In genomic region chr14:30906752-30907658, GRCh38 we compare ENCODE assay signal across 8 cellular contexts. TPM values are rescaled to one million over a fixed set of nuclear protein-coding genes. Genes with fewer than 3 reads are reported as not detected.
DNase-seq lines count a peak whose midpoint lies in the region; ATAC-seq and TF ChIP-seq lines count a peak whose summit lies in the region.

No MANE protein-coding gene starts in this region.

- H4K20me1 ChIP-seq in OCI-LY3 (ENCODE audit: insufficient read depth, low read length) = no peaks in the 10 kb centered on the region

- TF ChIP-seq CTCF in heart left ventricle (IDR thresholded peaks at IDR 0.05) (peak in 7 of 12 donors; percentile 7 to 36 (median 26)), OCI-LY3 (IDR thresholded peaks at IDR 0.05; ENCODE audit: low read depth, low read length) (peak; percentile 69)

- H3K27me3 ChIP-seq in heart left ventricle = no peaks in the 10 kb centered on the region
- H3K27me3 ChIP-seq in OCI-LY3 (ENCODE audit: low read depth, low read length) = no peaks in the 10 kb centered on the region

- H3K36me3 ChIP-seq in heart left ventricle (peaks cover 0 to 98% (median 65%) of the 10 kb centered on the region in 9 donors), OCI-LY3 (replicated peaks; ENCODE audit: low read depth, low read length) (peaks cover 20% of the 10 kb centered on the region)

- H3K27ac ChIP-seq in heart left ventricle (no peak overlapping the region), OCI-LY3 (ENCODE audit: low read length) (no peak overlapping the region)

- DNase-seq in heart left ventricle (no peak), Right ventricle myocardium inferior (ENCODE audit: missing footprints) (no peak), fibroblast of gingiva (ENCODE audit: low read depth) (peak; percentile 7), superior temporal gyrus (ENCODE audit: extremely low spot score) (peak; percentile 64), NCI-H345 (lab: John Stamatoyannopoulos, UW) (no peak)

- no peak overlapping the region for H3K9ac ChIP-seq in OCI-LY3 (ENCODE audit: low read length)

- H3K9me3 ChIP-seq in heart left ventricle (no peaks in the 10 kb centered on the region), OCI-LY3 (ENCODE audit: insufficient read depth, low read length) (no peaks in the 10 kb centered on the region)

- H3K4me3 ChIP-seq in heart left ventricle (no peak overlapping the region), OCI-LY3 (ENCODE audit: low read length) (no peak overlapping the region)

- ATAC-seq in heart left ventricle (no peak), Right ventricle myocardium inferior (no peak), GM21825 (IDR thresholded peaks at IDR 0.05; ENCODE audit: unreplicated experiment) (no peak), GM18870 (IDR thresholded peaks at IDR 0.05; ENCODE audit: unreplicated experiment) (no peak)

- no peaks in the 10 kb centered on the region for H3K4me1 ChIP-seq in heart left ventricle
- no peaks in the 10 kb centered on the region for H3K4me1 ChIP-seq in OCI-LY3 (ENCODE audit: low read length)

- no peak for TF ChIP-seq POLR2A in heart left ventricle (IDR thresholded peaks at IDR 0.05)

- intact Hi-C loops in heart left ventricle (cut with DNase I) (loop anchor here in 3 of 10 donors (10.0 kb wide), 1 partner anchor 252 kb away; no protein-coding TSS in a partner anchor), Right ventricle myocardium inferior (cut with DNase I) (no loop called here)

- H3K4me2 ChIP-seq in OCI-LY3 (ENCODE audit: low read length) = no peak overlapping the region

- H2AFZ ChIP-seq in OCI-LY3 (ENCODE audit: low read depth, low read length) = no peak overlapping the region

- no peaks in the 10 kb centered on the region for H3K79me2 ChIP-seq in OCI-LY3 (ENCODE audit: low read length)

RNA-seq across cellular contexts. Expression of gene COCH, which starts 32.6 kb away (rescaled TPM):
- total RNA-seq in heart left ventricle = 1 to 10 TPM in 5 of 9 donors, under 1 TPM in 4; 0.23 to 1.6 (median 1.0) TPM
- under 1 TPM; 0.36 to 0.50 TPM for polyA plus RNA-seq in heart left ventricle
- total RNA-seq in Right ventricle myocardium inferior = 0.43 TPM

Comparison
In these comparisons a context has a peak if more than half of its experiments do, and no peak if none do; other contexts are left out.
1. DNase-seq: peak in fibroblast of gingiva (single experiment) and superior temporal gyrus (single experiment); none in heart left ventricle (0 of 5), Right ventricle myocardium inferior (single experiment) and NCI-H345 (single experiment).